ENCODE assay signal across 1 cellular context in genomic region chr6:15352229-15352628, GRCh38.
TF ChIP-seq lines count a peak whose summit lies in the region.

No MANE protein-coding gene starts in this region.

TF ChIP-seq in IMR-90, 13 proteins besides CTCF, POLR2A, EP300 and RAD21:
- no peak for TF ChIP-seq RCOR1 (IDR thresholded peaks at IDR 0.05; ENCODE audit: insufficient replicate concordance, low read length)
- TF ChIP-seq CEBPB (IDR thresholded peaks at IDR 0.05; ENCODE audit: low read depth, low read length), result no peak
- no peak for TF ChIP-seq ELK1 (IDR thresholded peaks at IDR 0.05; ENCODE audit: borderline replicate concordance, low read depth, low read length)
- TF ChIP-seq MAZ (IDR thresholded peaks at IDR 0.05; ENCODE audit: borderline replicate concordance, low read depth, low read length), result no peak
- TF ChIP-seq MXI1 (IDR thresholded peaks at IDR 0.05; ENCODE audit: borderline replicate concordance, low read depth, low read length), result no peak
- TF ChIP-seq USF2 (IDR thresholded peaks at IDR 0.05; ENCODE audit: low read depth, low read length), result no peak
- TF ChIP-seq MAFK (IDR thresholded peaks at IDR 0.05; ENCODE audit: low read depth, low read length), result no peak
- no peak for TF ChIP-seq FOS (IDR thresholded peaks at IDR 0.05; ENCODE audit: low read depth, low read length)
- TF ChIP-seq BHLHE40 (IDR thresholded peaks at IDR 0.05; ENCODE audit: low read depth, low read length), result no peak
- no peak for TF ChIP-seq CHD1 (IDR thresholded peaks at IDR 0.05; ENCODE audit: low read depth, low read length)
- TF ChIP-seq SMC3 (IDR thresholded peaks at IDR 0.05; ENCODE audit: low read depth, low read length), result no peak
- TF ChIP-seq NFE2L2 (IDR thresholded peaks at IDR 0.05; ENCODE audit: low read depth, low read length), result no peak
- TF ChIP-seq RFX5 (IDR thresholded peaks at IDR 0.05; ENCODE audit: low read depth, low read length), result no peak
